In genomic region chr13:39037880-39038568, GRCh38 we compare ENCODE assay signal across 8 cellular contexts. TPM values are rescaled to one million over a fixed set of nuclear protein-coding genes. Genes with fewer than 3 reads are reported as not detected.
DNase-seq lines count a peak whose midpoint lies in the region.

Gene NHLRC3 (plus strand): TSS chr13:39038456. CDS start chr13:39038640, 184 bp downstream.
Gene PROSER1 (minus strand): TSS chr13:39038089. CDS start chr13:39037242, 847 bp downstream.

- DNase-seq in EL (peak; percentile 91), H7 (peak; percentile 79), MG63 (peak; percentile 84), SJCRH30 (peak; percentile 96 to 98), foreskin melanocyte (peak; percentile 91)
- DNase-seq in activated naive CD4-positive, alpha-beta T cell (lab: John Stamatoyannopoulos, UW) = peak; percentile 33 to 66 (median 46)

- H3K4me3 ChIP-seq in H7 (ENCODE audit: insufficient read depth, low read depth, low read length) (peak within 1 kb of the TSS; percentile 93), MG63 (peak within 1 kb of the TSS; percentile 82), SJCRH30 (peak within 1 kb of the TSS; percentile 83), neuron (ENCODE audit: low read length) (peak within 1 kb of the TSS; percentile 91), subcutaneous abdominal adipose tissue (ENCODE audit: low read depth in 1 of 5, low read length in 5 of 5) (peak within 1 kb of the TSS; percentile 89 to 98 (median 95))

- H3K9me3 ChIP-seq in MG63 (no peaks in the 10 kb centered on the region), SJCRH30 (replicated peaks) (no peaks in the 10 kb centered on the region), neuron (ENCODE audit: low read length) (no peaks in the 10 kb centered on the region), subcutaneous abdominal adipose tissue (ENCODE audit: control insufficient read depth in 5 of 5, low read length in 5 of 5) (no peaks in the 10 kb centered on the region)

- peak within 1 kb of the TSS; percentile 82 to 99 (median 90) for H3K9ac ChIP-seq in subcutaneous abdominal adipose tissue (ENCODE audit: low read length in 5 of 5)

- H3K4me1 ChIP-seq in SJCRH30 (no peaks in the 10 kb centered on the region; the same call in none of the 2 replicates), neuron (ENCODE audit: insufficient read depth, low read length) (peaks cover 40% of the 10 kb centered on the region), subcutaneous abdominal adipose tissue (ENCODE audit: control insufficient read depth in 5 of 5, insufficient read depth in 5 of 5, low read length in 5 of 5) (peaks cover 6 to 57% (median 54%) of the 10 kb centered on the region in 5 donors)

- peak within 1 kb of the TSS; percentile 90 for H2AFZ ChIP-seq in neuron (ENCODE audit: low read depth, low read length)

- H3K36me3 ChIP-seq in H7 (replicated peaks; ENCODE audit: control insufficient read depth, insufficient read depth, low read length) (no peaks in the 10 kb centered on the region), MG63 (no peaks in the 10 kb centered on the region; the same call in 1 of the 2 replicates), SJCRH30 (peaks cover 4% of the 10 kb centered on the region; the same call in 1 of the 2 replicates), neuron (ENCODE audit: insufficient read depth, low read length) (peaks cover 7% of the 10 kb centered on the region), subcutaneous abdominal adipose tissue (ENCODE audit: control insufficient read depth in 5 of 5, insufficient read depth in 5 of 5, low read length in 5 of 5) (peaks cover 0 to 8% (median 0%) of the 10 kb centered on the region in 5 donors)

- H3K27me3 ChIP-seq in H7 (ENCODE audit: control insufficient read depth, insufficient read depth, low read length) (no peaks in the 10 kb centered on the region), MG63 (no peaks in the 10 kb centered on the region), SJCRH30 (no peaks in the 10 kb centered on the region), neuron (ENCODE audit: insufficient read depth, low read length) (no peaks in the 10 kb centered on the region), subcutaneous abdominal adipose tissue (ENCODE audit: control insufficient read depth in 5 of 5, insufficient read depth in 4 of 5, low read length in 5 of 5) (peaks cover 0 to 2% (median 0%) of the 10 kb centered on the region in 5 donors)

- H3K27ac ChIP-seq in SJCRH30 = peak within 1 kb of the TSS; percentile 90
- H3K27ac ChIP-seq in subcutaneous abdominal adipose tissue (ENCODE audit: low read depth, low read length) = peak within 1 kb of the TSS; percentile 84

RNA-seq across cellular contexts. Expression of gene NHLRC3, which starts in this region (rescaled TPM):
- 10.8 and 15.0 TPM in 2 replicates for total RNA-seq in H7 (2014; rRNA removed; shearing (Covaris generic))
- 3.8 and 6.6 TPM in 2 replicates for total RNA-seq in MG63 (2014; rRNA removed; shearing (Covaris generic); ENCODE audit: low replicate concordance)
- total RNA-seq in SJCRH30 (2014; rRNA removed; shearing (Covaris generic)) = 29.9 and 35.5 TPM in 2 replicates

RNA-seq across cellular contexts. Expression of gene PROSER1, which starts in this region (rescaled TPM):
- total RNA-seq in H7 (2014; rRNA removed; shearing (Covaris generic)) = 28.2 and 38.1 TPM in 2 replicates
- total RNA-seq in MG63 (2014; rRNA removed; shearing (Covaris generic); ENCODE audit: low replicate concordance) = 7.2 and 9.7 TPM in 2 replicates
- 33.7 and 39.0 TPM in 2 replicates for total RNA-seq in SJCRH30 (2014; rRNA removed; shearing (Covaris generic))

Comparison
In these comparisons a context has a peak if more than half of its experiments do, and no peak if none do; other contexts are left out.
1. Peak in every context shown above with its lines: DNase-seq, H3K4me3 ChIP-seq and H3K27ac ChIP-seq.
2. DNase-seq: peak in every context shown above with its lines; median percentile 97 in SJCRH30; 91 in EL; 91 in foreskin melanocyte; 84 in MG63; 79 in H7; 46 in activated naive CD4-positive, alpha-beta T cell.